Comparison of ENCODE assay signal across 19 cellular contexts in the genomic region with DNA sequence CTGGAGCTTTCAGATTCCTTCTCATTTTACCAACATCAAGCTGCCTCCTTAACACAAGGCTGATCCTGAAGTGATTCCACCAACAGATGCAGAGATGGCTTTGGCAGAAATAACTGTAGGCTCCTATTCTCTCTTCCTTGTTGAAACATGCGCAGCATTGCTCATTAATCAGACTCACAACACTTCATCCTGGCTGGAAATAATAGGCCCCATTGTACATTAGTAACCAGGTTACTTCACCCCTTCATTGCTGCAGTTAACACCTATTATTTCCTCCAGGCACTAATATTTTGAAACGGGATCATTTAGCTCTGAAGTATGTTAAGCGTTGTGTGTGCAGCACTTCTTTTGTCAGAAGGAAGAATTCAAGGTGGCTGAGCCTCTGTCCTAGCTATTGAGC.
DNase-seq lines count a peak whose midpoint lies in the region; ATAC-seq and TF ChIP-seq lines count a peak whose summit lies in the region.
"Had no signal": no experiment of that assay in that cellular context is flagged by ENCODE, and none has a peak within 500 bp of the region (broad histone marks: within the 10 kb centered on the region; RNA-seq: fewer than 3 reads in every experiment).

No MANE protein-coding gene starts in this region.

- H3K4me1 ChIP-seq in foreskin keratinocyte, result peaks cover 4% of the 10 kb centered on the region
- H3K4me1 ChIP-seq: SJCRH30 had no signal

- peak; percentile 31 for DNase-seq in NCI-H748 (lab: John Stamatoyannopoulos, UW; ENCODE audit: unreplicated experiment)
- DNase-seq in NCI-H748 treated with DMSO at 0.1 percent for 48 hours (lab: John Stamatoyannopoulos, UW), result no peak
- DNase-seq in NCI-H2227 (lab: John Stamatoyannopoulos, UW; ENCODE audit: unreplicated experiment), result peak; percentile 13
- DNase-seq in foreskin keratinocyte, result peak; percentile 46 to 56
- peak; percentile 3 for DNase-seq in putamen (ENCODE audit: low spot score)
- DNase-seq in activated gamma-delta T cell treated with Interleukin-2 at 50 U/mL for 16 hours, result no peak
- DNase-seq: Calu3; CD4-positive, alpha-beta T cell; HFFc6; KG1; MV-4-11; NCI-H1436; NCI-H1930; NCI-H2171 treated with DMSO at 0.1 percent for 48 hours; NCI-H82; PC-9; SJCRH30 had no signal

- H3K27ac ChIP-seq in foreskin keratinocyte, result no peak overlapping the region
- H3K27ac ChIP-seq: PC-9, SJCRH30 had no signal

- ATAC-seq in foreskin keratinocyte (peak; percentile 90), GM21737 (IDR thresholded peaks at IDR 0.05; ENCODE audit: unreplicated experiment) (no peak), GM18909 (IDR thresholded peaks at IDR 0.05; ENCODE audit: poor library complexity, unreplicated experiment) (no peak)

- H3K27me3 ChIP-seq in foreskin keratinocyte, result no peaks in the 10 kb centered on the region
- H3K27me3 ChIP-seq: SJCRH30 had no signal

- no peak for TF ChIP-seq CTCF in foreskin keratinocyte (conservative IDR thresholded peaks at IDR 0.05)

Comparison
In these comparisons a context has a peak if more than half of its experiments do, and no peak if none do; other contexts are left out.
1. DNase-seq: peak in NCI-H748 (single experiment), NCI-H2227 (single experiment), foreskin keratinocyte (2 of 2) and putamen (single experiment); none in NCI-H748 treated with DMSO at 0.1 percent for 48 hours (single experiment) and activated gamma-delta T cell treated with Interleukin-2 at 50 U/mL for 16 hours (single experiment).